In genomic region chr4:26321326-26322276, GRCh38 we compare ENCODE assay signal across 8 cellular contexts. TPM values are rescaled to one million over a fixed set of nuclear protein-coding genes. Genes with fewer than 3 reads are reported as not detected.
DNase-seq lines count a peak whose midpoint lies in the region; ATAC-seq and TF ChIP-seq lines count a peak whose summit lies in the region.

No MANE protein-coding gene starts in this region.

- H3K9ac ChIP-seq in parathyroid adenoma = no peak overlapping the region

- DNase-seq in NCI-H2227 treated with DMSO at 0.1 percent for 48 hours (lab: John Stamatoyannopoulos, UW) = peak; percentile 20
- peak; percentile 38 to 45 for DNase-seq in activated T-cell treated with anti-CD3 and anti-CD28 coated beads, Interleukin-2, amount 50 U/mL, for 72 hours
- peak; percentile 32 for DNase-seq in fibroblast of pulmonary artery (ENCODE audit: low read depth)
- no peak for DNase-seq in amniotic stem cell (lab: John Stamatoyannopoulos, UW)

- no peak for ATAC-seq in activated T-cell treated with anti-CD3 and anti-CD28 coated beads, Interleukin-2, amount 50 U/mL, for 72 hours (replicated peaks in 1 of 2)
- ATAC-seq in GM18861 (IDR thresholded peaks at IDR 0.05; ENCODE audit: unreplicated experiment) (no peak), HG03196 (IDR thresholded peaks at IDR 0.05; ENCODE audit: unreplicated experiment) (no peak)

- TF ChIP-seq CTCF in fibroblast of pulmonary artery (IDR thresholded peaks at IDR 0.05; ENCODE audit: low read length, missing control alignments) (no peak), parathyroid adenoma (IDR thresholded peaks at IDR 0.05) (no peak)

- peaks cover 50% of the 10 kb centered on the region for H3K4me1 Mint-ChIP-seq in activated T-cell treated with anti-CD3 and anti-CD28 coated beads, Interleukin-2, amount 50 U/mL, for 72 hours (ENCODE audit: low read depth)

- H3K9me3 Mint-ChIP-seq in activated T-cell treated with anti-CD3 and anti-CD28 coated beads, Interleukin-2, amount 50 U/mL, for 72 hours = peaks cover 7 to 12% of the 10 kb centered on the region in 2 donors

- no peaks in the 10 kb centered on the region for H3K27me3 Mint-ChIP-seq in activated T-cell treated with anti-CD3 and anti-CD28 coated beads, Interleukin-2, amount 50 U/mL, for 72 hours (ENCODE audit: low read depth)

- H3K4me2 ChIP-seq in parathyroid adenoma (ENCODE audit: low read length) = peak overlapping the region; percentile 96

- H3K27ac Mint-ChIP-seq in activated T-cell treated with anti-CD3 and anti-CD28 coated beads, Interleukin-2, amount 50 U/mL, for 72 hours = peak overlapping the region; percentile 92

- peaks cover 4% of the 10 kb centered on the region for H3K79me2 ChIP-seq in parathyroid adenoma

- no peaks in the 10 kb centered on the region for H3K9me3 ChIP-seq in parathyroid adenoma (ENCODE audit: control insufficient read depth, low read length)

- H3K36me3 ChIP-seq in parathyroid adenoma (ENCODE audit: control insufficient read depth, insufficient read depth, low read length) = no peaks in the 10 kb centered on the region

- no peaks in the 10 kb centered on the region for H3K4me1 ChIP-seq in parathyroid adenoma

- peak overlapping the region; percentile 86 to 92 for H3K4me3 Mint-ChIP-seq in activated T-cell treated with anti-CD3 and anti-CD28 coated beads, Interleukin-2, amount 50 U/mL, for 72 hours

- peak overlapping the region; percentile 53 for H2AFZ ChIP-seq in parathyroid adenoma

- H3K4me3 ChIP-seq in GM08714 (ENCODE audit: low read length) (peak overlapping the region; percentile 81), fibroblast of pulmonary artery (replicated peaks; ENCODE audit: low read depth, low read length) (peak overlapping the region; percentile 92), parathyroid adenoma (ENCODE audit: low read depth, low read length) (peak overlapping the region; percentile 71)

- peaks cover 16 to 21% of the 10 kb centered on the region in 2 donors for H3K36me3 Mint-ChIP-seq in activated T-cell treated with anti-CD3 and anti-CD28 coated beads, Interleukin-2, amount 50 U/mL, for 72 hours (ENCODE audit: insufficient read depth in 2 of 2)

- no peak overlapping the region for H3K27ac ChIP-seq in parathyroid adenoma

- no peaks in the 10 kb centered on the region for H3K27me3 ChIP-seq in parathyroid adenoma (ENCODE audit: control insufficient read depth, insufficient read depth, low read length)

RNA-seq across cellular contexts. Expression of gene RBPJ, which starts 0.8 kb away (rescaled TPM):
- 100 to 1,000 TPM; 104 to 136 TPM for total RNA-seq in activated T-cell treated with anti-CD3 and anti-CD28 coated beads, Interleukin-2, amount 50 U/mL, for 72 hours
